In genomic region chr3:153260681-153261080, GRCh38 we compare ENCODE assay signal across 20 cellular contexts.
DNase-seq lines count a peak whose midpoint lies in the region; ATAC-seq and TF ChIP-seq lines count a peak whose summit lies in the region.
"Had no signal": no experiment of that assay in that cellular context is flagged by ENCODE, and none has a peak within 500 bp of the region (broad histone marks: within the 10 kb centered on the region; RNA-seq: fewer than 3 reads in every experiment).

No MANE protein-coding gene starts in this region.

- peak overlapping the region; percentile 16 for H3K4me2 ChIP-seq in Loucy (ENCODE audit: low read depth, low read length, poor library complexity, severe bottlenecking)
- no peak overlapping the region for H3K4me2 ChIP-seq in trophoblast cell (ENCODE audit: low read length)
- H3K4me2 ChIP-seq in mammary epithelial cell (ENCODE audit: insufficient read depth, low read depth, low read length): no peak overlapping the region
- H3K4me2 ChIP-seq: BLaER1 had no signal

- H3K27me3 ChIP-seq in Loucy (ENCODE audit: insufficient read depth, low read length, poor library complexity, severe bottlenecking): no peaks in the 10 kb centered on the region
- H3K27me3 ChIP-seq in adipocyte (replicated peaks; ENCODE audit: control insufficient read depth, insufficient read depth, low read length): no peaks in the 10 kb centered on the region
- no peaks in the 10 kb centered on the region for H3K27me3 ChIP-seq in trophoblast cell (ENCODE audit: insufficient read depth, low read length)
- no peaks in the 10 kb centered on the region for H3K27me3 ChIP-seq in mammary epithelial cell (ENCODE audit: insufficient read depth, low read length)
- H3K27me3 ChIP-seq: BLaER1, SJCRH30 had no signal

- no peak for TF ChIP-seq CTCF in Loucy (conservative IDR thresholded peaks at IDR 0.05; ENCODE audit: low read length)
- TF ChIP-seq CTCF in mammary epithelial cell (conservative IDR thresholded peaks at IDR 0.05 in 1 of 2, IDR thresholded peaks at IDR 0.05 in 1 of 2; ENCODE audit: extremely low read depth in 1 of 2, insufficient read depth in 1 of 2, low read depth in 1 of 2, low read length in 2 of 2): no peak

- H3K9me3 ChIP-seq in Loucy (ENCODE audit: insufficient read depth, low read depth, low read length) (no peaks in the 10 kb centered on the region), adipocyte (ENCODE audit: control insufficient read depth, low read length) (no peaks in the 10 kb centered on the region), trophoblast cell (ENCODE audit: insufficient read depth, low read depth, low read length) (no peaks in the 10 kb centered on the region), mammary epithelial cell (replicated peaks; ENCODE audit: insufficient read depth, low read length) (no peaks in the 10 kb centered on the region)
- H3K9me3 ChIP-seq: BLaER1, SJCRH30 had no signal

- BruUV-seq in mammary epithelial cell (replicated peaks; lab: Mats Ljungman, UMichigan): no TSS peak

- no peak overlapping the region for H3K18ac ChIP-seq in trophoblast cell (ENCODE audit: low read length)

- peak overlapping the region; percentile 34 for H3K27ac ChIP-seq in trophoblast cell (ENCODE audit: low read depth, low read length)
- no peak overlapping the region for H3K27ac ChIP-seq in mammary epithelial cell (ENCODE audit: insufficient read depth, low read depth, low read length)
- H3K27ac ChIP-seq: BLaER1, SJCRH30 had no signal

- H4K8ac ChIP-seq in trophoblast cell (ENCODE audit: low read depth, low read length): no peak overlapping the region

- no peak overlapping the region for H3K4ac ChIP-seq in trophoblast cell (ENCODE audit: low read depth, low read length)

- no peak overlapping the region for H3K23ac ChIP-seq in trophoblast cell (ENCODE audit: low read length)

- H3K36me3 ChIP-seq in Loucy (ENCODE audit: insufficient read depth, low read length) (no peaks in the 10 kb centered on the region), adipocyte (ENCODE audit: control insufficient read depth, insufficient read depth, low read length, severe bottlenecking) (no peaks in the 10 kb centered on the region), trophoblast cell (ENCODE audit: control insufficient read depth in 1 of 2, insufficient read depth in 2 of 2, low read length in 2 of 2) (no peaks in the 10 kb centered on the region), mammary epithelial cell (ENCODE audit: insufficient read depth, low read length) (no peaks in the 10 kb centered on the region)
- H3K36me3 ChIP-seq: BLaER1, SJCRH30 had no signal

- no peaks in the 10 kb centered on the region for H3K9me2 ChIP-seq in Loucy (replicated peaks; ENCODE audit: low read depth, low read length)

- ATAC-seq in left lobe of liver (peak; percentile 87), HG02623 (IDR thresholded peaks at IDR 0.05; ENCODE audit: unreplicated experiment) (no peak)
- ATAC-seq: CD8-positive, alpha-beta T cell; HCT116 had no signal

- no peak overlapping the region for H4K12ac ChIP-seq in trophoblast cell (ENCODE audit: low read depth, low read length)

- no peak overlapping the region for H3K4me3 ChIP-seq in Loucy (ENCODE audit: low read length, poor library complexity, severe bottlenecking)
- H3K4me3 ChIP-seq in adipocyte (ENCODE audit: low read length): no peak overlapping the region
- no peak overlapping the region for H3K4me3 ChIP-seq in trophoblast cell (ENCODE audit: low read depth, low read length)
- no peak overlapping the region for H3K4me3 ChIP-seq in mammary epithelial cell (replicated peaks in 1 of 3; ENCODE audit: insufficient read depth in 1 of 3, low read depth in 2 of 3, low read length in 3 of 3)
- H3K4me3 ChIP-seq: BLaER1, SJCRH30 had no signal

- intact Hi-C loops in mammary epithelial cell (cut with micrococcal nuclease): no loop called here

- H3K79me2 ChIP-seq in Loucy (ENCODE audit: insufficient read depth, low read length) (no peaks in the 10 kb centered on the region), trophoblast cell (ENCODE audit: control insufficient read depth, insufficient read depth, low read length, poor library complexity) (no peaks in the 10 kb centered on the region), mammary epithelial cell (ENCODE audit: insufficient read depth, low read length) (no peaks in the 10 kb centered on the region)

- no peaks in the 10 kb centered on the region for H4K20me1 ChIP-seq in Loucy (ENCODE audit: insufficient read depth, low read length, poor library complexity, severe bottlenecking)
- no peaks in the 10 kb centered on the region for H4K20me1 ChIP-seq in mammary epithelial cell (ENCODE audit: insufficient read depth, low read length)
- H4K20me1 ChIP-seq: BLaER1 had no signal

- no peak overlapping the region for H2BK5ac ChIP-seq in trophoblast cell (ENCODE audit: low read depth, low read length, poor library complexity)

- in situ Hi-C loops in mammary epithelial cell (cut with MboI; ENCODE audit: low sequenced_read_pairs in 2 of 2): no loop called here

- H4K91ac ChIP-seq in trophoblast cell (ENCODE audit: low read depth, low read length): no peak overlapping the region

- no CpG with 5 or more reads among the region's 1 CpG for WGBS in trophoblast cell (ENCODE audit: extremely low coverage, insufficient coverage, insufficient read length)
- 100% methylated on average over 1 of the region's 1 CpG for WGBS in mammary epithelial cell (ENCODE audit: low coverage, missing lambda C conversion rate)

- no peak overlapping the region for H2BK120ac ChIP-seq in trophoblast cell (ENCODE audit: insufficient read depth, low read length, poor library complexity)

- H3K14ac ChIP-seq in trophoblast cell (ENCODE audit: low read length): no peak overlapping the region

- CTCF ChIA-PET in mammary epithelial cell (lab: Charles Lee; ENCODE audit: low non-redundant PET): no interaction called here

- dilution Hi-C loops in mammary epithelial cell (cut with HindIII; ENCODE audit: low sequenced_read_pairs): no loop called here

- DNase-seq in adipocyte (ENCODE audit: low read depth) (peak; percentile 28), left lobe of liver (ENCODE audit: low spot score) (no peak), trophoblast cell (peak; percentile 70 to 94), hippocampal formation (lab: John Stamatoyannopoulos, UW) (no peak), amygdala (lab: John Stamatoyannopoulos, UW) (no peak), mammary epithelial cell (no peak)
- DNase-seq: CD8-positive, alpha-beta T cell; GOT3; NCI-H1105; NCI-H146; NCI-H2029; NCI-H226; NCI-H510A treated with DMSO at 0.1 percent for 48 hours; NCI-H748 treated with DMSO at 0.1 percent for 48 hours; SJCRH30; SW 1271 had no signal

- H2AFZ ChIP-seq in Loucy (ENCODE audit: low read length) (peak overlapping the region; percentile 82), trophoblast cell (ENCODE audit: insufficient read depth, low read length, poor library complexity) (no peak overlapping the region), mammary epithelial cell (ENCODE audit: low read depth, low read length) (no peak overlapping the region)

- H3F3A ChIP-seq in Loucy (ENCODE audit: low read depth): no peaks in the 10 kb centered on the region

- peaks cover 36% of the 10 kb centered on the region for H3K4me1 ChIP-seq in Loucy (ENCODE audit: insufficient read depth, low read length, poor library complexity, severe bottlenecking)
- no peaks in the 10 kb centered on the region for H3K4me1 ChIP-seq in adipocyte (ENCODE audit: control insufficient read depth, insufficient read depth, low read length)
- H3K4me1 ChIP-seq in trophoblast cell (ENCODE audit: control insufficient read depth in 1 of 2, insufficient read depth in 2 of 2, low read length in 2 of 2): no peaks in the 10 kb centered on the region
- peaks cover 9% of the 10 kb centered on the region for H3K4me1 ChIP-seq in mammary epithelial cell (ENCODE audit: insufficient read depth, low read length)
- H3K4me1 ChIP-seq: BLaER1, SJCRH30 had no signal

- no peak overlapping the region for H2AK5ac ChIP-seq in trophoblast cell (ENCODE audit: low read length)

- H3K9ac ChIP-seq in Loucy (ENCODE audit: low read depth, low read length, poor library complexity, severe bottlenecking) (peak overlapping the region; percentile 33), adipocyte (ENCODE audit: low read length) (no peak overlapping the region), trophoblast cell (ENCODE audit: low read length) (no peak overlapping the region), mammary epithelial cell (ENCODE audit: insufficient read depth, low read length) (no peak overlapping the region)
- H3K9ac ChIP-seq: BLaER1 had no signal

- H2BK12ac ChIP-seq in trophoblast cell (ENCODE audit: low read length): no peak overlapping the region

- peaks cover 2% of the 10 kb centered on the region for H3K79me1 ChIP-seq in trophoblast cell (ENCODE audit: low read length)

Comparison
In these comparisons a context has a peak if more than half of its experiments do, and no peak if none do; other contexts are left out.
1. DNase-seq: peak in adipocyte (single experiment) and trophoblast cell (2 of 2); none in left lobe of liver (single experiment), hippocampal formation (0 of 2), amygdala (0 of 56) and mammary epithelial cell (single experiment).